ENCODE assay signal across 17 cellular contexts in genomic region chr5:5145651-5146529, GRCh38. TPM values are rescaled to one million over a fixed set of nuclear protein-coding genes. Genes with fewer than 3 reads are reported as not detected.
DNase-seq lines count a peak whose midpoint lies in the region; ATAC-seq and TF ChIP-seq lines count a peak whose summit lies in the region.
"Had no signal": no experiment of that assay in that cellular context is flagged by ENCODE, and none has a peak within 500 bp of the region (broad histone marks: within the 10 kb centered on the region; RNA-seq: fewer than 3 reads in every experiment).

No MANE protein-coding gene starts in this region.

- H3K4me3 ChIP-seq in SJCRH30 = peak overlapping the region; percentile 38
- H3K4me3 ChIP-seq in fibroblast of the aortic adventitia (ENCODE audit: low read depth, low read length) = peak overlapping the region; percentile 57
- no peak overlapping the region for H3K4me3 ChIP-seq in heart left ventricle
- H3K4me3 ChIP-seq: adrenal gland, coronary artery had no signal

- H3K27ac ChIP-seq in SJCRH30 (peak overlapping the region; percentile 57), heart left ventricle (no peak overlapping the region)
- H3K27ac ChIP-seq: adrenal gland, coronary artery, epithelial cell of prostate had no signal

- peaks cover 3% of the 10 kb centered on the region for H3K4me1 Mint-ChIP-seq in activated naive CD8-positive, alpha-beta T cell treated with anti-CD3 and anti-CD28 coated beads for 36 hours

- H3K27me3 Mint-ChIP-seq in activated naive CD8-positive, alpha-beta T cell treated with anti-CD3 and anti-CD28 coated beads for 36 hours = peaks cover 22% of the 10 kb centered on the region

- TF ChIP-seq CTCF in fibroblast of the aortic adventitia (IDR thresholded peaks at IDR 0.05; ENCODE audit: insufficient read depth, low read length) (no peak), heart left ventricle (IDR thresholded peaks at IDR 0.05) (no peak)

- no peak for TF ChIP-seq POLR2A in heart left ventricle (IDR thresholded peaks at IDR 0.05)

- H3K27me3 ChIP-seq in SJCRH30 (no peaks in the 10 kb centered on the region), heart left ventricle (peaks cover 0 to 17% (median 7%) of the 10 kb centered on the region in 9 donors)

- H3K9me3 Mint-ChIP-seq in activated naive CD8-positive, alpha-beta T cell treated with anti-CD3 and anti-CD28 coated beads for 36 hours = no peaks in the 10 kb centered on the region
- H3K9me3 Mint-ChIP-seq: activated T-cell treated with anti-CD3 and anti-CD28 coated beads, Interleukin-2, amount 50 U/mL, for 72 hours had no signal

- DNase-seq in HK-2 (ENCODE audit: unreplicated experiment) (peak; percentile 42), SJCRH30 (peak; percentile 29 to 36), fibroblast of the aortic adventitia (ENCODE audit: low read depth) (peak; percentile 80), heart left ventricle (no peak), MV-4-11 (lab: John Stamatoyannopoulos, UW) (no peak)
- no peak for DNase-seq in activated naive CD8-positive, alpha-beta T cell treated with anti-CD3 and anti-CD28 coated beads for 36 hours
- DNase-seq: activated CD4-positive, alpha-beta T cell treated with anti-CD3 and anti-CD28 coated beads, Interleukin-2, amount 50 U/mL, for 48 hours; activated T-cell treated with anti-CD3 and anti-CD28 coated beads, Interleukin-2, amount 50 U/mL, for 72 hours; adrenal gland; CD4-positive, alpha-beta memory T cell; head of caudate nucleus; NCI-H2107; NCI-H82; stimulated activated CD4-positive, alpha-beta T cell treated with anti-CD3 and anti-CD28 coated beads, Interleukin-15, amount 100 ng/mL, for 24 hours had no signal

- no peak overlapping the region for H3K4me3 Mint-ChIP-seq in activated naive CD8-positive, alpha-beta T cell treated with anti-CD3 and anti-CD28 coated beads for 36 hours
- H3K4me3 Mint-ChIP-seq: activated T-cell treated with anti-CD3 and anti-CD28 coated beads, Interleukin-2, amount 50 U/mL, for 72 hours; CD4-positive, alpha-beta memory T cell had no signal

- intact Hi-C loops in heart left ventricle (cut with DNase I) = loop anchor here in 2 of 10 donors (5.0 to 10.0 kb wide), 2 partner anchors 256 to 271 kb away; no protein-coding TSS in a partner anchor

- H3K4me1 ChIP-seq in SJCRH30 = no peaks in the 10 kb centered on the region
- H3K4me1 ChIP-seq in heart left ventricle = peaks cover 0 to 8% (median 2%) of the 10 kb centered on the region in 12 donors
- H3K4me1 ChIP-seq: adrenal gland had no signal

- ATAC-seq in heart left ventricle (no peak), HG03045 (IDR thresholded peaks at IDR 0.05; ENCODE audit: unreplicated experiment) (no peak)
- ATAC-seq: activated T-cell treated with anti-CD3 and anti-CD28 coated beads, Interleukin-2, amount 50 U/mL, for 72 hours had no signal

- 84 to 88% (median 87%) methylated on average over 18 of the region's 18 CpGs for WGBS in heart left ventricle, 4 donors

- H3K36me3 ChIP-seq in SJCRH30 (no peaks in the 10 kb centered on the region), heart left ventricle (no peaks in the 10 kb centered on the region)
- H3K36me3 ChIP-seq: adrenal gland had no signal

- H3K9me3 ChIP-seq in SJCRH30 (replicated peaks) (no peaks in the 10 kb centered on the region), heart left ventricle (peaks cover 0 to 6% (median 0%) of the 10 kb centered on the region in 12 donors)
- H3K9me3 ChIP-seq: adrenal gland had no signal

- H3K27ac Mint-ChIP-seq in activated naive CD8-positive, alpha-beta T cell treated with anti-CD3 and anti-CD28 coated beads for 36 hours = no peak overlapping the region
- H3K27ac Mint-ChIP-seq: activated T-cell treated with anti-CD3 and anti-CD28 coated beads, Interleukin-2, amount 50 U/mL, for 72 hours; CD4-positive, alpha-beta memory T cell had no signal

- no peaks in the 10 kb centered on the region for H3K36me3 Mint-ChIP-seq in activated naive CD8-positive, alpha-beta T cell treated with anti-CD3 and anti-CD28 coated beads for 36 hours
- H3K36me3 Mint-ChIP-seq: CD4-positive, alpha-beta memory T cell had no signal

RNA-seq across cellular contexts. Expression of gene ADAMTS16, which starts 5.8 kb away (rescaled TPM):
- total RNA-seq in SJCRH30 (2014; rRNA removed; shearing (Covaris generic)) = 0.35 and 0.71 TPM in 2 replicates
- total RNA-seq in fibroblast of the aortic adventitia (ENCODE audit: low replicate concordance) (0.27 TPM in 1 of 2 replicates, not detected in the other), heart left ventricle (1 to 10 TPM in 1 of 9 donors, under 1 TPM in 2, not detected in 6; 0.05 to 4.7 (median 0.16) TPM)
- polyA plus RNA-seq in heart left ventricle = not detected
- not detected for total RNA-seq in activated naive CD8-positive, alpha-beta T cell treated with anti-CD3 and anti-CD28 coated beads for 36 hours
- total RNA-seq: activated T-cell treated with anti-CD3 and anti-CD28 coated beads, Interleukin-2, amount 50 U/mL, for 72 hours; CD4-positive, alpha-beta memory T cell had no signal
- polyA plus RNA-seq: CD4-positive, alpha-beta memory T cell had no signal

Comparison
In these comparisons a context has a peak if more than half of its experiments do, and no peak if none do; other contexts are left out.
1. DNase-seq: peak in HK-2 (single experiment), SJCRH30 (2 of 2) and fibroblast of the aortic adventitia (single experiment); none in heart left ventricle (0 of 5), activated naive CD8-positive, alpha-beta T cell treated with anti-CD3 and anti-CD28 coated beads for 36 hours (single experiment) and MV-4-11 (single experiment).
2. H3K4me3 ChIP-seq: peak in SJCRH30 (single experiment) and fibroblast of the aortic adventitia (single experiment); none in heart left ventricle (0 of 12).